ENCODE assay signal across 8 cellular contexts in genomic region chr19:50555447-50556235, GRCh38. TPM values are rescaled to one million over a fixed set of nuclear protein-coding genes. Genes with fewer than 3 reads are reported as not detected.
DNase-seq lines count a peak whose midpoint lies in the region; ATAC-seq lines count a peak whose summit lies in the region.
"Had no signal": no experiment of that assay in that cellular context is flagged by ENCODE, and none has a peak within 500 bp of the region (broad histone marks: within the 10 kb centered on the region; RNA-seq: fewer than 3 reads in every experiment).

No MANE protein-coding gene starts in this region.

- no peak overlapping the region for H2BK120ac ChIP-seq in trophoblast cell (ENCODE audit: insufficient read depth, low read length, poor library complexity)

- no peak overlapping the region for H2BK12ac ChIP-seq in trophoblast cell (ENCODE audit: low read length)

- H3K4me2 ChIP-seq in trophoblast cell (ENCODE audit: low read length) = peak overlapping the region; percentile 56

- no peaks in the 10 kb centered on the region for H3K79me2 ChIP-seq in trophoblast cell (ENCODE audit: control insufficient read depth, insufficient read depth, low read length, poor library complexity)

- H3K27me3 ChIP-seq in effector memory CD4-positive, alpha-beta T cell (replicated peaks; ENCODE audit: control insufficient read depth, insufficient read depth, low read length, poor library complexity, severe bottlenecking) = peaks cover 28% of the 10 kb centered on the region
- peaks cover 26% of the 10 kb centered on the region for H3K27me3 ChIP-seq in trophoblast cell (ENCODE audit: insufficient read depth, low read length)

- DNase-seq in ELF-1 (ENCODE audit: low read depth, low spot score) (peak; percentile 61), NCI-H1694 treated with DMSO at 0.1 percent for 48 hours (lab: John Stamatoyannopoulos, UW) (peak; percentile 41), trophoblast cell (no peak)
- no peak for DNase-seq in effector memory CD4-positive, alpha-beta T cell

- no peak overlapping the region for H3K4ac ChIP-seq in trophoblast cell (ENCODE audit: low read depth, low read length)

- no peak overlapping the region for H2BK5ac ChIP-seq in trophoblast cell (ENCODE audit: low read depth, low read length, poor library complexity)

- H3K9me3 ChIP-seq in effector memory CD4-positive, alpha-beta T cell (ENCODE audit: control insufficient read depth, low read length) = no peaks in the 10 kb centered on the region
- peaks cover 11% of the 10 kb centered on the region for H3K9me3 ChIP-seq in trophoblast cell (ENCODE audit: insufficient read depth, low read depth, low read length)

- no peak overlapping the region for H4K12ac ChIP-seq in trophoblast cell (ENCODE audit: low read depth, low read length)

- peak overlapping the region; percentile 56 for H3K4me3 ChIP-seq in effector memory CD4-positive, alpha-beta T cell (ENCODE audit: insufficient read depth, low read depth, low read length, poor library complexity, severe bottlenecking)
- no peak overlapping the region for H3K4me3 ChIP-seq in trophoblast cell (ENCODE audit: low read depth, low read length)
- H3K4me3 ChIP-seq: lung had no signal

- no peak overlapping the region for H3K14ac ChIP-seq in trophoblast cell (ENCODE audit: low read length)

- H3K9ac ChIP-seq in trophoblast cell (ENCODE audit: low read length) = no peak overlapping the region

- WGBS in trophoblast cell (ENCODE audit: extremely low coverage, insufficient coverage, insufficient read length) = no CpG with 5 or more reads among the region's 25 CpGs

- ATAC-seq in HG02763 (IDR thresholded peaks at IDR 0.05; ENCODE audit: unreplicated experiment) = no peak
- no peak for ATAC-seq in HG03039 (IDR thresholded peaks at IDR 0.05; ENCODE audit: unreplicated experiment)
- no peak for ATAC-seq in GM21529 (IDR thresholded peaks at IDR 0.05; ENCODE audit: unreplicated experiment)

- no peaks in the 10 kb centered on the region for H3K79me1 ChIP-seq in trophoblast cell (ENCODE audit: low read length)

- H2AK5ac ChIP-seq in trophoblast cell (ENCODE audit: low read length) = no peak overlapping the region

- H2AFZ ChIP-seq in trophoblast cell (ENCODE audit: insufficient read depth, low read length, poor library complexity) = no peak overlapping the region

- peaks cover 11% of the 10 kb centered on the region for H3K4me1 ChIP-seq in effector memory CD4-positive, alpha-beta T cell (ENCODE audit: control insufficient read depth, insufficient read depth, low read length, poor library complexity, severe bottlenecking)
- no peaks in the 10 kb centered on the region for H3K4me1 ChIP-seq in trophoblast cell (ENCODE audit: control insufficient read depth in 1 of 2, insufficient read depth in 2 of 2, low read length in 2 of 2)

- H3K18ac ChIP-seq in trophoblast cell (ENCODE audit: low read length) = no peak overlapping the region

- no peak overlapping the region for H4K91ac ChIP-seq in trophoblast cell (ENCODE audit: low read depth, low read length)

- no peak overlapping the region for H3K27ac ChIP-seq in effector memory CD4-positive, alpha-beta T cell (ENCODE audit: insufficient read depth, low read length, poor library complexity, severe bottlenecking)
- no peak overlapping the region for H3K27ac ChIP-seq in trophoblast cell (ENCODE audit: low read depth, low read length)

- H3K23ac ChIP-seq in trophoblast cell (ENCODE audit: low read length) = no peak overlapping the region

- H3K36me3 ChIP-seq in effector memory CD4-positive, alpha-beta T cell (ENCODE audit: control insufficient read depth, insufficient read depth, low read length) = no peaks in the 10 kb centered on the region
- H3K36me3 ChIP-seq in trophoblast cell (ENCODE audit: control insufficient read depth in 1 of 2, insufficient read depth in 2 of 2, low read length in 2 of 2) = no peaks in the 10 kb centered on the region

- H4K8ac ChIP-seq in trophoblast cell (ENCODE audit: low read depth, low read length) = no peak overlapping the region

RNA-seq across cellular contexts. Expression of gene LRRC4B, which starts 12.6 kb away (rescaled TPM):
- 1.3 and 1.5 TPM in 2 replicates for polyA plus RNA-seq in trophoblast cell (2013)

RNA-seq across cellular contexts. Expression of gene ASPDH, which starts 41.9 kb away (rescaled TPM):
- not detected in 2 replicates for polyA plus RNA-seq in trophoblast cell (2013)
- polyA plus RNA-seq: lung had no signal

RNA-seq across cellular contexts. Expression of gene JOSD2, which starts 44.6 kb away (rescaled TPM):
- 19.0 and 19.3 TPM in 2 replicates for polyA plus RNA-seq in trophoblast cell (2013)

Comparison
In these comparisons a context has a peak if more than half of its experiments do, and no peak if none do; other contexts are left out.
1. DNase-seq: peak in ELF-1 (single experiment) and NCI-H1694 treated with DMSO at 0.1 percent for 48 hours (single experiment); none in effector memory CD4-positive, alpha-beta T cell (0 of 3) and trophoblast cell (0 of 2).